Comparison of ENCODE assay signal across 8 cellular contexts in the genomic region with DNA sequence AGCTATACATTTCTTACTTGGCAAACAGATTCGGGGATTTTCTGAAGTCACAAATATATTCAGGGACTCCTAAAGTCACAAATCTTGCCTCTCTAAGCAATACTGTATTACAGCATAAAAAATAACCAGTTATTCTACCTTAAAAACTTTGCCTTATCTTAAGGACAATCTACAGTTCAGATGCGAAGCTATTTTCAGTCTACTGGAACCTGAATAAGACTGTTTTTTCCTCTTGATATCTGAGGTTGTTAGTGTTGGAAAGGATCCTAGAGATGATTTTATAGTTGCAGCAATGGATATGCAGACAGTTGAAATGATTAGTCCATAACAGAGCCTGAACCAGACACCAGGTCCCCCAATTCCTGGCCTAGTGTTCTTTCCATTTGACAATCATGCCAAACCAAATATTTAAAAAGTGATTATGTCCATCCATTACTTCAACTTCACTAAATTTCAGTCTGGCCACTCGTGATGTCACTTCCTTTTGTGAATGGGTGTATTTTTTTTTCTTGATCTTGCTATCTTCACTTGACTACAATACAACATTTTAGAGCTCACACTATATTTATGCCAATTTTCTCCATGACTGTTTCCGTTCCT. TPM values are rescaled to one million over a fixed set of nuclear protein-coding genes. Genes with fewer than 3 reads are reported as not detected.
DNase-seq lines count a peak whose midpoint lies in the region; ATAC-seq and TF ChIP-seq lines count a peak whose summit lies in the region.

No MANE protein-coding gene starts in this region.

- intact Hi-C loops in Calu3 (cut with micrococcal nuclease; ENCODE audit: unreplicated experiment): loop anchor here (5.0 kb wide), 2 partner anchors 139 to 194 kb away; a partner anchor contains a TSS
- intact Hi-C loops in natural killer cell (cut with micrococcal nuclease): loop anchor here (10.0 kb wide), 1 partner anchor 191 kb away; a partner anchor contains a TSS

- H3K4me1 Mint-ChIP-seq in Calu3 (ENCODE audit: low read depth, unreplicated experiment) (peaks cover 45% of the 10 kb centered on the region), natural killer cell (peaks cover 9 to 14% of the 10 kb centered on the region in 2 donors)

- BruUV-seq in Calu3 (replicated peaks; lab: Mats Ljungman, UMichigan): TSS peak; percentile 53

- DNase-seq in Calu3 (no peak), NCI-H146 treated with DMSO at 0.1 percent for 48 hours (lab: John Stamatoyannopoulos, UW; ENCODE audit: unreplicated experiment) (peak; percentile 2), dedifferentiated amniotic fluid mesenchymal stem cell (ENCODE audit: extremely low spot score) (peak; percentile 25), natural killer cell (no peak), NCI-H345 (lab: John Stamatoyannopoulos, UW) (no peak), cerebellar nuclear complex (lab: John Stamatoyannopoulos, UW) (no peak)

- H3K27ac Mint-ChIP-seq in Calu3 (ENCODE audit: unreplicated experiment) (peak overlapping the region; percentile 90), natural killer cell (peak overlapping the region; percentile 79 to 83)

- CTCF ChIA-PET in Calu3 (lab: Charles Lee): interaction anchor here (0.6 kb wide), 1 partner anchor 52 kb away, joined by 3 read pairs; no protein-coding TSS in a partner anchor

- no peak for ATAC-seq in natural killer cell
- no peak for ATAC-seq in HG02571 (IDR thresholded peaks at IDR 0.05; ENCODE audit: unreplicated experiment)
- ATAC-seq in GM18870 (IDR thresholded peaks at IDR 0.05; ENCODE audit: unreplicated experiment): no peak

- H3K36me3 Mint-ChIP-seq in Calu3 (ENCODE audit: insufficient read depth, unreplicated experiment) (peaks cover 13% of the 10 kb centered on the region), natural killer cell (no peaks in the 10 kb centered on the region)

- H3K9me3 Mint-ChIP-seq in Calu3 (ENCODE audit: low read depth, unreplicated experiment) (no peaks in the 10 kb centered on the region), natural killer cell (no peaks in the 10 kb centered on the region)

- no peaks in the 10 kb centered on the region for H3K27me3 Mint-ChIP-seq in Calu3 (ENCODE audit: unreplicated experiment)
- H3K27me3 Mint-ChIP-seq in natural killer cell (ENCODE audit: low read depth in 2 of 2): no peaks in the 10 kb centered on the region

- H3K4me3 Mint-ChIP-seq in Calu3 (ENCODE audit: low read depth, unreplicated experiment) (no peak overlapping the region), natural killer cell (peak overlapping the region; percentile 92)

- no peak for TF ChIP-seq CTCF in Calu3 (IDR thresholded peaks at IDR 0.05; ENCODE audit: unreplicated experiment)
- no peak for TF ChIP-seq CTCF in natural killer cell (IDR thresholded peaks at IDR 0.05)

RNA-seq across cellular contexts. Expression of a gene that starts 1.8 kb away (rescaled TPM):
- total RNA-seq in Calu3 (2022) (62.9 and 69.4 TPM in 2 replicates), natural killer cell (10 to 100 TPM; 13.0 to 25.3 (median 21.4) TPM)

Comparison
In these comparisons a context has a peak if more than half of its experiments do, and no peak if none do; other contexts are left out.
1. DNase-seq: peak in NCI-H146 treated with DMSO at 0.1 percent for 48 hours (single experiment) and dedifferentiated amniotic fluid mesenchymal stem cell (single experiment); none in Calu3 (single experiment), natural killer cell (single experiment), NCI-H345 (single experiment) and cerebellar nuclear complex (0 of 2).